ENCODE assay signal across 1 cellular context in genomic region chr11:71385091-71385490, GRCh38.
TF ChIP-seq lines count a peak whose summit lies in the region.

No MANE protein-coding gene starts in this region.

TF ChIP-seq in SK-N-SH, 30 proteins besides CTCF, POLR2A, EP300 and RAD21 (continued from another document):
- no peak for TF ChIP-seq PBX3 (IDR thresholded peaks at IDR 0.05)
- no peak for TF ChIP-seq NFIC (IDR thresholded peaks at IDR 0.05; ENCODE audit: borderline replicate concordance)
